In the genomic region with DNA sequence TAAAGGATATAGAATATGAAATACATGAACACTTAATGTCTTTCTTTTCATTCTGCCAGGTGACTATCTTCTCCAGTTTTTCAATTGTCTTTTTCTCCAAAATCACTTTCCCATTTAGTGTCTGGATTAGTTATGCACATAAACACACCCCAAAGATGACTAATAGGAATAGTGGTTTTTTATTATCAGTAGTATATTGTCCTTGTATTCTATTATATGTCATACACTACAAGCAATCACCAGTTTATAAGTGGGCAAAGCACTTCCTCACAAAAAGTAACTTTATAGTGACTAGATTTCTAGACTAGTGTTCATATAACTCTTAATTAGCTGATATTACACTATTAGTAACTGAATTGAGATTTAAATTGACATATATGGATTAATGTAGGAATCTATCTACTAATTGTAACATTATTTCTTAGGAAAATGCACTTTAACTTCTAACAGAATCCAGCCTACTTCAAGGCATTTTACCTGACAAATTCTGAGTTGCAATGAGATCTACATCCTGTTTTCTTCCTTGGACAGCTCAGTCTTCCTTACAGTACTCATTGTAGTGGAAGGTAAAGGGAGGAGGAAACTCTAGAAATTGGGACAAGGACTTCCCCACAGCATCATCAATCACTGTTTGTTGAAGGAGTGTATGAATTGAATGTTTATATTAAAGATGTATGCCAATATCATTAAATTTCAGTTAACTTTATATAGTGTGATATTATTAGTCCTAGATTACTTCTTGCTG, we compare ENCODE assay signal across 24 cellular contexts.
"Had no signal": no experiment of that assay in that cellular context is flagged by ENCODE, and none has a peak within 500 bp of the region (broad histone marks: within the 10 kb centered on the region; RNA-seq: fewer than 3 reads in every experiment).

No MANE protein-coding gene starts in this region.

- H3K27me3 Mint-ChIP-seq: dendritic cell treated with granulocyte-macrophage colony-stimulating factor and Interleukin-4, amounts not matched to agents 40 ng/mL and 50 ng/mL, for 4 days; effector memory CD8-positive, alpha-beta T cell; naive B cell; stimulated activated memory B cell treated with anti-CD40 and anti-IgM and Interleukin-4, amounts not matched to agents 10 μg/mL and 1 μg/mL and 100 μg/mL, for 72 hours; stimulated activated naive CD8-positive, alpha-beta T cell treated with anti-CD3 and anti-CD28 coated beads, Interleukin-15, Interleukin-2, amounts not matched to agents 100 ng/mL and 50 ng/mL, for 24 hours had no signal

- H3K4me1 Mint-ChIP-seq: naive B cell; nephron progenitor cell; stimulated activated memory B cell treated with anti-CD40 and anti-IgM and Interleukin-4, amounts not matched to agents 10 μg/mL and 1 μg/mL and 100 μg/mL, for 72 hours had no signal

- DNase-seq: effector memory CD8-positive, alpha-beta T cell; esophagus squamous epithelium; foreskin keratinocyte; head of caudate nucleus; left colon; left ventricle myocardium superior; mesendoderm; naive B cell; nephron progenitor cell; psoas muscle; retina; right lobe of liver; spleen; stimulated activated CD4-positive, alpha-beta T cell treated with anti-CD3 and anti-CD28 coated beads, Interleukin-15, amount 100 ng/mL, for 24 hours; stimulated activated CD4-positive, alpha-beta T cell treated with anti-CD3 and anti-CD28 coated beads, Interleukin-1b, Interleukin-23, amount 100 ng/mL, for 48 hours; stimulated activated CD4-positive, alpha-beta T cell treated with anti-CD3 and anti-CD28 coated beads, Interleukin-4, amount 100 ng/mL, for 24 hours; tibial artery; upper lobe of left lung; uterus had no signal

- H3K36me3 Mint-ChIP-seq: naive B cell had no signal

- H3K79me2 ChIP-seq: hepatocyte had no signal

- H3K4me2 ChIP-seq: hepatocyte had no signal

- H3K9me3 ChIP-seq: esophagus squamous epithelium, psoas muscle, right lobe of liver, spleen, tibial artery, upper lobe of left lung, uterus had no signal

- H2AFZ ChIP-seq: hepatocyte had no signal

- H3K27ac ChIP-seq: esophagus squamous epithelium, foreskin keratinocyte, hepatocyte, psoas muscle, right lobe of liver, spleen, tibial artery, upper lobe of left lung, uterus had no signal

- H3K4me1 ChIP-seq: esophagus squamous epithelium, foreskin keratinocyte, psoas muscle, spleen, tibial artery, upper lobe of left lung, uterus had no signal

- H3K9me3 Mint-ChIP-seq: dendritic cell treated with granulocyte-macrophage colony-stimulating factor and Interleukin-4, amounts not matched to agents 40 ng/mL and 50 ng/mL, for 4 days; effector memory CD8-positive, alpha-beta T cell; naive B cell; nephron progenitor cell; stimulated activated memory B cell treated with anti-CD40 and anti-IgM and Interleukin-4, amounts not matched to agents 10 μg/mL and 1 μg/mL and 100 μg/mL, for 72 hours; stimulated activated naive CD8-positive, alpha-beta T cell treated with anti-CD3 and anti-CD28 coated beads, Interleukin-15, Interleukin-2, amounts not matched to agents 100 ng/mL and 50 ng/mL, for 24 hours had no signal

- ATAC-seq: effector memory CD8-positive, alpha-beta T cell; foreskin keratinocyte; left colon; left ventricle myocardium superior; psoas muscle; right lobe of liver; stimulated activated memory B cell treated with anti-CD40 and anti-IgM and Interleukin-4, amounts not matched to agents 10 μg/mL and 1 μg/mL and 100 μg/mL, for 72 hours had no signal

- H3K27ac Mint-ChIP-seq: dendritic cell treated with granulocyte-macrophage colony-stimulating factor and Interleukin-4, amounts not matched to agents 40 ng/mL and 50 ng/mL, for 4 days; effector memory CD8-positive, alpha-beta T cell; naive B cell; nephron progenitor cell; stimulated activated memory B cell treated with anti-CD40 and anti-IgM and Interleukin-4, amounts not matched to agents 10 μg/mL and 1 μg/mL and 100 μg/mL, for 72 hours; stimulated activated naive CD8-positive, alpha-beta T cell treated with anti-CD3 and anti-CD28 coated beads, Interleukin-15, Interleukin-2, amounts not matched to agents 100 ng/mL and 50 ng/mL, for 24 hours had no signal

- H3K36me3 ChIP-seq: esophagus squamous epithelium, right lobe of liver, spleen, upper lobe of left lung had no signal

- H3K4me3 Mint-ChIP-seq: dendritic cell treated with granulocyte-macrophage colony-stimulating factor and Interleukin-4, amounts not matched to agents 40 ng/mL and 50 ng/mL, for 4 days; effector memory CD8-positive, alpha-beta T cell; naive B cell; nephron progenitor cell; stimulated activated memory B cell treated with anti-CD40 and anti-IgM and Interleukin-4, amounts not matched to agents 10 μg/mL and 1 μg/mL and 100 μg/mL, for 72 hours; stimulated activated naive CD8-positive, alpha-beta T cell treated with anti-CD3 and anti-CD28 coated beads, Interleukin-15, Interleukin-2, amounts not matched to agents 100 ng/mL and 50 ng/mL, for 24 hours had no signal

- H3K27me3 ChIP-seq: esophagus squamous epithelium, foreskin keratinocyte, hepatocyte, right lobe of liver, spleen, tibial artery, upper lobe of left lung, uterus had no signal

- H3K4me3 ChIP-seq: esophagus squamous epithelium, hepatocyte, lung, psoas muscle, right lobe of liver, spleen, tibial artery, upper lobe of left lung, uterus had no signal
